ENCODE assay signal across 11 cellular contexts in genomic region chr11:126655807-126656128, GRCh38.
DNase-seq lines count a peak whose midpoint lies in the region; ATAC-seq, FAIRE-seq and TF ChIP-seq lines count a peak whose summit lies in the region.
"Had no signal": no experiment of that assay in that cellular context is flagged by ENCODE, and none has a peak within 500 bp of the region (broad histone marks: within the 10 kb centered on the region; RNA-seq: fewer than 3 reads in every experiment).

No MANE protein-coding gene starts in this region.

- no peaks in the 10 kb centered on the region for H3K4me1 Mint-ChIP-seq in activated T-cell treated with anti-CD3 and anti-CD28 coated beads, Interleukin-2, amount 50 U/mL, for 72 hours (ENCODE audit: low read depth)
- H3K4me1 Mint-ChIP-seq in stimulated activated naive CD8-positive, alpha-beta T cell treated with anti-CD3 and anti-CD28 coated beads, Interleukin-15, amount 100 ng/mL, for 72 hours: no peaks in the 10 kb centered on the region

- no peaks in the 10 kb centered on the region for H3K36me3 Mint-ChIP-seq in activated T-cell treated with anti-CD3 and anti-CD28 coated beads, Interleukin-2, amount 50 U/mL, for 72 hours (ENCODE audit: insufficient read depth in 2 of 2)
- H3K36me3 Mint-ChIP-seq: activated CD4-positive, alpha-beta memory T cell treated with anti-CD3 and anti-CD28 coated beads for 36 hours had no signal

- 20% methylated on average over 1 of the region's 2 CpGs; no CpG with 5 or more reads in 1 of the 2 experiments for WGBS in IMR-90 (ENCODE audit: extremely low coverage in 2 of 2, insufficient read length in 1 of 2), 2 experiments
- 6 to 7% methylated on average over 2 of the region's 2 CpGs for WGBS in pancreas, 2 donors

- H3K56ac ChIP-seq in IMR-90 (ENCODE audit: extremely low read depth, insufficient read depth, low read length): no peak overlapping the region

- H3K9ac ChIP-seq in IMR-90 (ENCODE audit: low read depth, low read length): no peak overlapping the region

- no peak overlapping the region for H2BK20ac ChIP-seq in IMR-90 (ENCODE audit: low read depth, low read length)

- no TSS peak for BruUV-seq in IMR-90 (replicated peaks; lab: Mats Ljungman, UMichigan)

- no peak overlapping the region for H3K4me3 Mint-ChIP-seq in activated T-cell treated with anti-CD3 and anti-CD28 coated beads, Interleukin-2, amount 50 U/mL, for 72 hours
- H3K4me3 Mint-ChIP-seq in stimulated activated naive CD8-positive, alpha-beta T cell treated with anti-CD3 and anti-CD28 coated beads, Interleukin-15, amount 100 ng/mL, for 72 hours: no peak overlapping the region
- H3K4me3 Mint-ChIP-seq: activated CD4-positive, alpha-beta memory T cell treated with anti-CD3 and anti-CD28 coated beads for 36 hours had no signal

- H2AFZ ChIP-seq in IMR-90 (replicated peaks; ENCODE audit: low read length, poor library complexity): peak overlapping the region; percentile 43

- no peak for TF ChIP-seq RAD21 in IMR-90 (IDR thresholded peaks at IDR 0.05; ENCODE audit: low read length)

- no peak overlapping the region for H4K8ac ChIP-seq in IMR-90 (ENCODE audit: low read depth in 2 of 2, low read length in 2 of 2)

- no peak overlapping the region for H2AK5ac ChIP-seq in IMR-90 (ENCODE audit: low read depth, low read length)

- dilution Hi-C loops in IMR-90 (cut with HindIII; ENCODE audit: low sequenced_read_pairs, unreplicated experiment): no loop called here

- TF ChIP-seq CTCF in IMR-90 (conservative IDR thresholded peaks at IDR 0.05; ENCODE audit: low read depth, low read length): no peak
- no peak for TF ChIP-seq CTCF in VCaP (conservative IDR thresholded peaks at IDR 0.05)
- TF ChIP-seq CTCF in fibroblast of mammary gland (conservative IDR thresholded peaks at IDR 0.05; ENCODE audit: control insufficient read depth, insufficient read depth, low read depth, low read length): no peak
- no peak for TF ChIP-seq CTCF in pancreas (IDR thresholded peaks at IDR 0.05)

- H3K27ac Mint-ChIP-seq in activated T-cell treated with anti-CD3 and anti-CD28 coated beads, Interleukin-2, amount 50 U/mL, for 72 hours: no peak overlapping the region
- H3K27ac Mint-ChIP-seq in stimulated activated naive CD8-positive, alpha-beta T cell treated with anti-CD3 and anti-CD28 coated beads, Interleukin-15, amount 100 ng/mL, for 72 hours: peak overlapping the region in 1 of 2 donors; percentile 48
- H3K27ac Mint-ChIP-seq: activated CD4-positive, alpha-beta memory T cell treated with anti-CD3 and anti-CD28 coated beads for 36 hours had no signal

- no peak overlapping the region; the same call in 1 of the 2 replicates for H3K18ac ChIP-seq in IMR-90 (ENCODE audit: low read depth, low read length)

- no peak overlapping the region for H4K91ac ChIP-seq in IMR-90 (ENCODE audit: insufficient read depth, low read depth, low read length)

- no peak for TF ChIP-seq POLR2A in IMR-90 (IDR thresholded peaks at IDR 0.05; ENCODE audit: low read depth, low read length)

- H3K23ac ChIP-seq in IMR-90 (ENCODE audit: low read depth, low read length): peak overlapping the region; percentile 68; the same call in 1 of the 2 replicates

- H2BK15ac ChIP-seq in IMR-90 (ENCODE audit: low read depth, low read length): no peak overlapping the region

- intact Hi-C loops in IMR-90 (cut with micrococcal nuclease) (no loop called here), pancreas (cut with DNase I) (no loop called here)

- H3K4me3 ChIP-seq in IMR-90 (ENCODE audit: insufficient read depth, low read depth, low read length) (no peak overlapping the region), fibroblast of mammary gland (ENCODE audit: control insufficient read depth, low read depth, low read length) (no peak overlapping the region), pancreas (no peak overlapping the region)

- no peaks in the 10 kb centered on the region for H4K20me1 ChIP-seq in IMR-90 (ENCODE audit: insufficient read depth, low read length)

- POLR2A ChIA-PET in IMR-90 (lab: Charles Lee; ENCODE audit: unreplicated experiment): no interaction called here

- peak; percentile 70 for ATAC-seq in IMR-90 (ENCODE audit: low read depth)
- ATAC-seq in pancreas: peak in 3 of 4 donors; percentile 39 to 51 (median 43)
- ATAC-seq in activated T-cell treated with anti-CD3 and anti-CD28 coated beads, Interleukin-2, amount 50 U/mL, for 72 hours (replicated peaks in 1 of 2): no peak
- no peak for ATAC-seq in stimulated activated naive CD8-positive, alpha-beta T cell treated with anti-CD3 and anti-CD28 coated beads, Interleukin-15, amount 100 ng/mL, for 72 hours

- peaks cover 10% of the 10 kb centered on the region for H3K4me1 ChIP-seq in IMR-90 (ENCODE audit: control insufficient read depth, insufficient read depth, low read length)
- H3K4me1 ChIP-seq in pancreas: no peaks in the 10 kb centered on the region

- no peak overlapping the region for H2BK120ac ChIP-seq in IMR-90 (ENCODE audit: low read depth, low read length)

- no peaks in the 10 kb centered on the region for H3K9me3 Mint-ChIP-seq in activated T-cell treated with anti-CD3 and anti-CD28 coated beads, Interleukin-2, amount 50 U/mL, for 72 hours
- no peaks in the 10 kb centered on the region for H3K9me3 Mint-ChIP-seq in stimulated activated naive CD8-positive, alpha-beta T cell treated with anti-CD3 and anti-CD28 coated beads, Interleukin-15, amount 100 ng/mL, for 72 hours
- H3K9me3 Mint-ChIP-seq: activated CD4-positive, alpha-beta memory T cell treated with anti-CD3 and anti-CD28 coated beads for 36 hours had no signal

- H3K27me3 ChIP-seq in IMR-90 (ENCODE audit: control insufficient read depth, insufficient read depth, low read length) (no peaks in the 10 kb centered on the region), pancreas (no peaks in the 10 kb centered on the region)

- H4K5ac ChIP-seq in IMR-90 (ENCODE audit: low read depth, low read length): no peak overlapping the region

- H3K4ac ChIP-seq in IMR-90 (ENCODE audit: low read depth, low read length): no peak overlapping the region

- no peaks in the 10 kb centered on the region for H3K36me3 ChIP-seq in IMR-90 (ENCODE audit: control insufficient read depth, insufficient read depth, low read length)
- no peaks in the 10 kb centered on the region for H3K36me3 ChIP-seq in pancreas

- H3K14ac ChIP-seq in IMR-90 (replicated peaks; ENCODE audit: low read depth, low read length): peak overlapping the region; percentile 58

- peak overlapping the region; percentile 11 for H2AK9ac ChIP-seq in IMR-90 (replicated peaks; ENCODE audit: low read depth, low read length, poor library complexity)

- H3K4me2 ChIP-seq in IMR-90 (ENCODE audit: low read depth, low read length): peak overlapping the region; percentile 34

- peaks cover 0 to 3% of the 10 kb centered on the region in 2 experiments; a peak in 2 of 4 replicates for H3K79me1 ChIP-seq in IMR-90 (ENCODE audit: low read depth in 1 of 2, low read length in 2 of 2)

- in situ Hi-C loops in IMR-90 (cut with MboI; ENCODE audit: low sequenced_read_pairs): no loop called here

- H3K9me3 ChIP-seq in IMR-90 (ENCODE audit: control insufficient read depth, insufficient read depth, low read length): no peaks in the 10 kb centered on the region
- no peaks in the 10 kb centered on the region for H3K9me3 ChIP-seq in pancreas

- CTCF ChIA-PET in IMR-90 (lab: Yijun Ruan, JAX): no interaction called here

- H2BK5ac ChIP-seq in IMR-90 (ENCODE audit: low read depth, low read length, poor library complexity, severe bottlenecking): no peak overlapping the region

- H3K27ac ChIP-seq in IMR-90 (ENCODE audit: insufficient read depth, low read length) (no peak overlapping the region), VCaP (peak overlapping the region; percentile 76), pancreas (no peak overlapping the region)

- FAIRE-seq in pancreas (lab: Jason Lieb, UNC): no peak

- H3K27me3 Mint-ChIP-seq in activated T-cell treated with anti-CD3 and anti-CD28 coated beads, Interleukin-2, amount 50 U/mL, for 72 hours (ENCODE audit: low read depth): no peaks in the 10 kb centered on the region
- H3K27me3 Mint-ChIP-seq in stimulated activated naive CD8-positive, alpha-beta T cell treated with anti-CD3 and anti-CD28 coated beads, Interleukin-15, amount 100 ng/mL, for 72 hours: peaks cover 18% of the 10 kb centered on the region

- peak; percentile 41 for DNase-seq in IMR-90
- DNase-seq in fibroblast of mammary gland (ENCODE audit: low read depth): peak; percentile 21
- DNase-seq in pancreas: no peak
- DNase-seq in activated T-cell treated with anti-CD3 and anti-CD28 coated beads, Interleukin-2, amount 50 U/mL, for 72 hours: no peak
- DNase-seq in stimulated activated naive CD8-positive, alpha-beta T cell treated with anti-CD3 and anti-CD28 coated beads, Interleukin-15, amount 100 ng/mL, for 72 hours: no peak
- DNase-seq in T-helper 1 cell: no peak
- DNase-seq: activated CD4-positive, alpha-beta memory T cell treated with anti-CD3 and anti-CD28 coated beads for 36 hours; DMS153; MM.1S; stimulated activated naive CD4-positive, alpha-beta T cell had no signal

- H3K9me1 ChIP-seq in IMR-90 (ENCODE audit: insufficient read depth, low read length): peaks cover 3% of the 10 kb centered on the region; the same call in 1 of the 2 replicates

TF ChIP-seq in IMR-90, 13 proteins besides CTCF, POLR2A, EP300 and RAD21:
- TF ChIP-seq CEBPB (IDR thresholded peaks at IDR 0.05; ENCODE audit: low read depth, low read length): peak; percentile 34; the same call in 1 of the 2 replicates
- no peak for TF ChIP-seq RFX5 (IDR thresholded peaks at IDR 0.05; ENCODE audit: low read depth, low read length)
TF ChIP-seq in IMR-90: peak in this region for 1.

Comparison
In these comparisons a context has a peak if more than half of its experiments do, and no peak if none do; other contexts are left out.
1. ATAC-seq: peak in IMR-90 (single experiment) and pancreas (3 of 4); none in activated T-cell treated with anti-CD3 and anti-CD28 coated beads, Interleukin-2, amount 50 U/mL, for 72 hours (0 of 2) and stimulated activated naive CD8-positive, alpha-beta T cell treated with anti-CD3 and anti-CD28 coated beads, Interleukin-15, amount 100 ng/mL, for 72 hours (single experiment).
2. DNase-seq: peak in IMR-90 (single experiment) and fibroblast of mammary gland (single experiment); none in pancreas (0 of 6), activated T-cell treated with anti-CD3 and anti-CD28 coated beads, Interleukin-2, amount 50 U/mL, for 72 hours (0 of 2), stimulated activated naive CD8-positive, alpha-beta T cell treated with anti-CD3 and anti-CD28 coated beads, Interleukin-15, amount 100 ng/mL, for 72 hours (0 of 2) and T-helper 1 cell (0 of 5).